In genomic region chr3:42264399-42265058, GRCh38 we compare ENCODE assay signal across 9 cellular contexts. TPM values are rescaled to one million over a fixed set of nuclear protein-coding genes. Genes with fewer than 3 reads are reported as not detected.
DNase-seq lines count a peak whose midpoint lies in the region; ATAC-seq and TF ChIP-seq lines count a peak whose summit lies in the region.
"Had no signal": no experiment of that assay in that cellular context is flagged by ENCODE, and none has a peak within 500 bp of the region (broad histone marks: within the 10 kb centered on the region; RNA-seq: fewer than 3 reads in every experiment).

No MANE protein-coding gene starts in this region.

- H3K4me1 Mint-ChIP-seq in activated T-cell treated with anti-CD3 and anti-CD28 coated beads, Interleukin-2, amount 50 U/mL, for 72 hours (ENCODE audit: low read depth): peaks cover 12% of the 10 kb centered on the region
- H3K4me1 Mint-ChIP-seq in chondrocyte (ENCODE audit: low read depth): peaks cover 6% of the 10 kb centered on the region

- ATAC-seq in activated T-cell treated with anti-CD3 and anti-CD28 coated beads, Interleukin-2, amount 50 U/mL, for 72 hours (replicated peaks in 1 of 2): peak; percentile 50 to 66

- peak overlapping the region; percentile 70 to 74 for H3K4me3 Mint-ChIP-seq in activated T-cell treated with anti-CD3 and anti-CD28 coated beads, Interleukin-2, amount 50 U/mL, for 72 hours
- H3K4me3 Mint-ChIP-seq in chondrocyte (ENCODE audit: unreplicated experiment): no peak overlapping the region

- H3K27me3 Mint-ChIP-seq in activated T-cell treated with anti-CD3 and anti-CD28 coated beads, Interleukin-2, amount 50 U/mL, for 72 hours (ENCODE audit: low read depth): peaks cover 80% of the 10 kb centered on the region
- H3K27me3 Mint-ChIP-seq in chondrocyte (ENCODE audit: low read depth): peaks cover 48% of the 10 kb centered on the region

- H3K9me3 Mint-ChIP-seq in activated T-cell treated with anti-CD3 and anti-CD28 coated beads, Interleukin-2, amount 50 U/mL, for 72 hours: no peaks in the 10 kb centered on the region
- no peaks in the 10 kb centered on the region for H3K9me3 Mint-ChIP-seq in chondrocyte (ENCODE audit: low read depth)

- H3K36me3 Mint-ChIP-seq in activated T-cell treated with anti-CD3 and anti-CD28 coated beads, Interleukin-2, amount 50 U/mL, for 72 hours (ENCODE audit: insufficient read depth in 2 of 2): peaks cover 3 to 5% of the 10 kb centered on the region in 2 donors
- H3K36me3 Mint-ChIP-seq in chondrocyte (ENCODE audit: low read depth): no peaks in the 10 kb centered on the region

- TF ChIP-seq CTCF in chondrocyte (IDR thresholded peaks at IDR 0.05): no peak

- H3K27ac Mint-ChIP-seq in activated T-cell treated with anti-CD3 and anti-CD28 coated beads, Interleukin-2, amount 50 U/mL, for 72 hours: no peak overlapping the region
- H3K27ac Mint-ChIP-seq in chondrocyte (ENCODE audit: unreplicated experiment): no peak overlapping the region

- peak; percentile 6 for DNase-seq in NCI-H1092 treated with DMSO at 0.1 percent for 48 hours (lab: John Stamatoyannopoulos, UW)
- no peak for DNase-seq in NCI-H1092 (lab: John Stamatoyannopoulos, UW)
- peak; percentile 14 to 20 for DNase-seq in activated T-cell treated with anti-CD3 and anti-CD28 coated beads, Interleukin-2, amount 50 U/mL, for 72 hours
- peak; percentile 35 to 38 for DNase-seq in hippocampal formation (lab: John Stamatoyannopoulos, UW)
- DNase-seq in stimulated activated CD4-positive, alpha-beta T cell treated with anti-CD3 and anti-CD28 coated beads, Interleukin-4, amount 100 ng/mL, for 24 hours: peak; percentile 11
- no peak for DNase-seq in chondrocyte (ENCODE audit: low spot score)
- no peak for DNase-seq in NCI-H1436 (lab: John Stamatoyannopoulos, UW)
- DNase-seq in pons (ENCODE audit: low spot score): no peak
- DNase-seq: NK-92 treated with Interleukin-12 subunit alpha and Interleukin-12 subunit beta, amount 100 ng/mL, for 24 hours had no signal

RNA-seq across cellular contexts. Expression of gene CCK, which starts 1.5 kb away (rescaled TPM):
- total RNA-seq in activated T-cell treated with anti-CD3 and anti-CD28 coated beads, Interleukin-2, amount 50 U/mL, for 72 hours: not detected
- not detected in 3 replicates for total RNA-seq in chondrocyte

Comparison
In these comparisons a context has a peak if more than half of its experiments do, and no peak if none do; other contexts are left out.
1. DNase-seq: peak in NCI-H1092 treated with DMSO at 0.1 percent for 48 hours (single experiment), activated T-cell treated with anti-CD3 and anti-CD28 coated beads, Interleukin-2, amount 50 U/mL, for 72 hours (2 of 2), hippocampal formation (2 of 2) and stimulated activated CD4-positive, alpha-beta T cell treated with anti-CD3 and anti-CD28 coated beads, Interleukin-4, amount 100 ng/mL, for 24 hours (single experiment); none in NCI-H1092 (single experiment), chondrocyte (single experiment), NCI-H1436 (single experiment) and pons (single experiment).